In the genomic region with DNA sequence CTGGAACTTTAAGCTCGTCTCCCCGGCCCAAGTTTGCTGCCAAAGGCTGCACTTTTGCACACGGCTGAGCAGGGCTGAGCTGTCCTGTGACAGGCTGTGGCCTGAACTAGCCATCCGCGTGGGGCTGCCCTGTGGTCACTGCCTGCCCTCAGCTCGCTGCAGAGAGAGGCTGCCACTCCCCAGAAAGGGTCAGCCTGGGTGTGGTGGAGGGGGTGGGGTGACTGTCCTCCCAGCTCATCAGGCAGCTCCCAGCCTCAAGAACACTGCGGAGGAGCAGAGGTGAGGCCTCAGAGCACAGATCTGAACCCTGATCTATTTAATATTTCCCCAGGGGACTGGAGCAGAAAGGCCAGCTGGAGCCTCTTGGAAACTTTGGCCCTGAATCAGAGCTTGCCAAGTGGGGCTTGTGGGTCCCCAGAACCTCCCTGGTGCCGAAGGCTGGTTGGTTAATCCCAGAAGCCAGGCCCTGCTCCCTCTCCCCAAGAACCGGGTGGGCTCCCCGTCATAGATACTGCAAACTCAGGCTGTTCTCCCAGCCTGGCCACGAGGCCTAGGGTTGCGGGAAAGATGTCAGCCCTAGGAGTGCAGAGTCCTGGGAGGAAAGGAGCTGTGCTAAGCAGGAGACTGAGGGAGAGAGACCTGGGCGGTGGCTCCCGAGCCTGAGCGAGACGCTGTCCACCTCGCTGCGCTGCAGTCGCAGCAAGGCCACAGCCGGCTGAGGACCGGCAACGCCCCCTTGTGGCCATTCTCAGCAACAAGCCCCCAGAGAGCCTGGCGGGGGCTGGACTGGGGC, we compare ENCODE assay signal across 8 cellular contexts.
A peak's percentile ranks its signal among the peaks of the same experiment; 100 is the strongest.
DNase-seq lines count a peak whose midpoint lies in the region; ATAC-seq and TF ChIP-seq lines count a peak whose summit lies in the region.

No MANE protein-coding gene starts in this region.

- POLR2A ChIA-PET in activated CD4-positive, alpha-beta T cell treated with anti-CD3 and anti-CD28 coated beads, Interleukin-2, amount 10 ng/mL, durations not matched to agents 7 days and 5 days (lab: Charles Lee) = no interaction called here

- no peaks in the 10 kb centered on the region for H3K9me3 ChIP-seq in liver (ENCODE audit: control insufficient read depth in 4 of 4, low read length in 3 of 4)

- ATAC-seq in HG02885 (IDR thresholded peaks at IDR 0.05; ENCODE audit: poor library complexity, unreplicated experiment) (peak; percentile 66), HG02884 (IDR thresholded peaks at IDR 0.05; ENCODE audit: unreplicated experiment) (no peak)

- peaks cover 0 to 2% (median 2%) of the 10 kb centered on the region in 4 donors for H3K4me1 ChIP-seq in liver (ENCODE audit: control insufficient read depth in 4 of 4, insufficient read depth in 4 of 4, low read length in 3 of 4)

- H3K27me3 ChIP-seq in liver (ENCODE audit: control insufficient read depth in 4 of 4, insufficient read depth in 4 of 4, low read length in 3 of 4) = no peaks in the 10 kb centered on the region

- H3K27ac Mint-ChIP-seq in Calu3 (ENCODE audit: unreplicated experiment) = no peak overlapping the region
- no peak overlapping the region for H3K27ac Mint-ChIP-seq in activated CD4-positive, alpha-beta T cell treated with anti-CD3 and anti-CD28 coated beads, Interleukin-2, amount 10 ng/mL, durations not matched to agents 7 days and 5 days

- peak; percentile 92 to 97 for TF ChIP-seq RAD21 in liver (IDR thresholded peaks at IDR 0.05)

- BruUV-seq in Calu3 (replicated peaks; lab: Mats Ljungman, UMichigan) = no TSS peak

- H3K4me3 Mint-ChIP-seq in Calu3 (ENCODE audit: low read depth, unreplicated experiment) = no peak overlapping the region
- H3K4me3 Mint-ChIP-seq in activated CD4-positive, alpha-beta T cell treated with anti-CD3 and anti-CD28 coated beads, Interleukin-2, amount 10 ng/mL, durations not matched to agents 7 days and 5 days = no peak overlapping the region

- WGBS in liver = 35% methylated on average over 23 of the region's 23 CpGs

- DNase-seq in Calu3 (peak; percentile 93), NCI-H510A treated with DMSO at 0.1 percent for 48 hours (lab: John Stamatoyannopoulos, UW) (peak; percentile 83), dermis blood vessel endothelial cell (peak; percentile 89)
- peak; percentile 72 for DNase-seq in activated CD4-positive, alpha-beta T cell treated with anti-CD3 and anti-CD28 coated beads, Interleukin-2, amount 10 ng/mL, durations not matched to agents 7 days and 5 days
- DNase-seq in stimulated activated CD4-positive, alpha-beta T cell treated with anti-CD3 and anti-CD28 coated beads, Interleukin-4, amount 100 ng/mL, for 1 hour = peak; percentile 62

- intact Hi-C loops in Calu3 (cut with micrococcal nuclease; ENCODE audit: unreplicated experiment) = loop anchor here (1.0 kb wide), 3 partner anchors 145 to 224 kb away; no protein-coding TSS in a partner anchor

- peak; percentile 98 for TF ChIP-seq CTCF in Calu3 (IDR thresholded peaks at IDR 0.05; ENCODE audit: unreplicated experiment)
- TF ChIP-seq CTCF in liver (IDR thresholded peaks at IDR 0.05; ENCODE audit: low read depth, low read length, missing input control) = peak; percentile 89

- no peaks in the 10 kb centered on the region for H3K27me3 Mint-ChIP-seq in Calu3 (ENCODE audit: unreplicated experiment)
- peaks cover 5% of the 10 kb centered on the region for H3K27me3 Mint-ChIP-seq in activated CD4-positive, alpha-beta T cell treated with anti-CD3 and anti-CD28 coated beads, Interleukin-2, amount 10 ng/mL, durations not matched to agents 7 days and 5 days

- no peaks in the 10 kb centered on the region for H3K4me1 Mint-ChIP-seq in Calu3 (ENCODE audit: low read depth, unreplicated experiment)
- no peaks in the 10 kb centered on the region for H3K4me1 Mint-ChIP-seq in activated CD4-positive, alpha-beta T cell treated with anti-CD3 and anti-CD28 coated beads, Interleukin-2, amount 10 ng/mL, durations not matched to agents 7 days and 5 days

- no peak overlapping the region for H3K27ac ChIP-seq in liver (ENCODE audit: low read depth in 1 of 2, low read length in 2 of 2)

- H3K36me3 ChIP-seq in liver (ENCODE audit: control insufficient read depth in 4 of 4, insufficient read depth in 3 of 4, low read depth in 1 of 4, low read length in 3 of 4) = no peaks in the 10 kb centered on the region

- no peak overlapping the region for H3K4me3 ChIP-seq in liver (ENCODE audit: low read depth in 1 of 3, low read length in 3 of 3)

- CTCF ChIA-PET in Calu3 (lab: Charles Lee) = interaction anchor here (0.6 to 2.4 kb wide), 9 partner anchors 17 to 173 kb away, joined by 3 to 14 read pairs (median 4); no protein-coding TSS in a partner anchor
- CTCF ChIA-PET in activated CD4-positive, alpha-beta T cell treated with anti-CD3 and anti-CD28 coated beads, Interleukin-2, amount 10 ng/mL, durations not matched to agents 7 days and 5 days (lab: Charles Lee) = interaction anchor here (0.7 to 1.6 kb wide), 7 partner anchors 10 to 221 kb away, joined by 3 to 4 read pairs (median 3); no protein-coding TSS in a partner anchor

- no peaks in the 10 kb centered on the region for H3K36me3 Mint-ChIP-seq in Calu3 (ENCODE audit: insufficient read depth, unreplicated experiment)
- H3K36me3 Mint-ChIP-seq in activated CD4-positive, alpha-beta T cell treated with anti-CD3 and anti-CD28 coated beads, Interleukin-2, amount 10 ng/mL, durations not matched to agents 7 days and 5 days (ENCODE audit: low read depth) = no peaks in the 10 kb centered on the region

- H3K9ac ChIP-seq in liver (ENCODE audit: low read depth in 1 of 2, low read length in 2 of 2) = no peak overlapping the region

- H3K9me3 Mint-ChIP-seq in Calu3 (ENCODE audit: low read depth, unreplicated experiment) = no peaks in the 10 kb centered on the region
- H3K9me3 Mint-ChIP-seq in activated CD4-positive, alpha-beta T cell treated with anti-CD3 and anti-CD28 coated beads, Interleukin-2, amount 10 ng/mL, durations not matched to agents 7 days and 5 days = peaks cover 3% of the 10 kb centered on the region

TF ChIP-seq in liver, 16 proteins besides CTCF, POLR2A, EP300 and RAD21:
- TF ChIP-seq FOXA2 (IDR thresholded peaks at IDR 0.05) (no peak), HNF4A (conservative IDR thresholded peaks at IDR 0.05) (no peak), EGR1 (IDR thresholded peaks at IDR 0.05; ENCODE audit: low read depth in 2 of 2) (no peak), FOXA1 (IDR thresholded peaks at IDR 0.05) (no peak), YY1 (IDR thresholded peaks at IDR 0.05) (no peak), GABPA (IDR thresholded peaks at IDR 0.05 in 1 of 2, conservative IDR thresholded peaks at IDR 0.05 in 1 of 2) (no peak), JUND (IDR thresholded peaks at IDR 0.05) (no peak), SP1 (IDR thresholded peaks at IDR 0.05) (no peak), HNF4G (IDR thresholded peaks at IDR 0.05) (no peak)
- TF ChIP-seq, protein P1, sequence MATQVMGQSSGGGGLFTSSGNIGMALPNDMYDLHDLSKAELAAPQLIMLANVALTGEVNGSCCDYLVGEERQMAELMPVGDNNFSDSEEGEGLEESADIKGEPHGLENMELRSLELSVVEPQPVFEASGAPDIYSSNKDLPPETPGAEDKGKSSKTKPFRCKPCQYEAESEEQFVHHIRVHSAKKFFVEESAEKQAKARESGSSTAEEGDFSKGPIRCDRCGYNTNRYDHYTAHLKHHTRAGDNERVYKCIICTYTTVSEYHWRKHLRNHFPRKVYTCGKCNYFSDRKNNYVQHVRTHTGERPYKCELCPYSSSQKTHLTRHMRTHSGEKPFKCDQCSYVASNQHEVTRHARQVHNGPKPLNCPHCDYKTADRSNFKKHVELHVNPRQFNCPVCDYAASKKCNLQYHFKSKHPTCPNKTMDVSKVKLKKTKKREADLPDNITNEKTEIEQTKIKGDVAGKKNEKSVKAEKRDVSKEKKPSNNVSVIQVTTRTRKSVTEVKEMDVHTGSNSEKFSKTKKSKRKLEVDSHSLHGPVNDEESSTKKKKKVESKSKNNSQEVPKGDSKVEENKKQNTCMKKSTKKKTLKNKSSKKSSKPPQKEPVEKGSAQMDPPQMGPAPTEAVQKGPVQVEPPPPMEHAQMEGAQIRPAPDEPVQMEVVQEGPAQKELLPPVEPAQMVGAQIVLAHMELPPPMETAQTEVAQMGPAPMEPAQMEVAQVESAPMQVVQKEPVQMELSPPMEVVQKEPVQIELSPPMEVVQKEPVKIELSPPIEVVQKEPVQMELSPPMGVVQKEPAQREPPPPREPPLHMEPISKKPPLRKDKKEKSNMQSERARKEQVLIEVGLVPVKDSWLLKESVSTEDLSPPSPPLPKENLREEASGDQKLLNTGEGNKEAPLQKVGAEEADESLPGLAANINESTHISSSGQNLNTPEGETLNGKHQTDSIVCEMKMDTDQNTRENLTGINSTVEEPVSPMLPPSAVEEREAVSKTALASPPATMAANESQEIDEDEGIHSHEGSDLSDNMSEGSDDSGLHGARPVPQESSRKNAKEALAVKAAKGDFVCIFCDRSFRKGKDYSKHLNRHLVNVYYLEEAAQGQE (IDR thresholded peaks at IDR 0.05) = no peak
